24 cellular contexts compared by ENCODE assay signal in genomic region chrX:71609095-71609750, GRCh38. TPM values are rescaled to one million over a fixed set of nuclear protein-coding genes. Genes with fewer than 3 reads are reported as not detected.
A peak's percentile ranks its signal among the peaks of the same experiment; 100 is the strongest.
DNase-seq lines count a peak whose midpoint lies in the region; ATAC-seq, FAIRE-seq and TF ChIP-seq lines count a peak whose summit lies in the region.
"Had no signal": no experiment of that assay in that cellular context is flagged by ENCODE, and none has a peak within 500 bp of the region (broad histone marks: within the 10 kb centered on the region; RNA-seq: fewer than 3 reads in every experiment).

No MANE protein-coding gene starts in this region.

- peak; percentile 64 for FAIRE-seq in GM18507 (lab: Jason Lieb, UNC)
- FAIRE-seq: keratinocyte had no signal

- no peaks in the 10 kb centered on the region for H3K27me3 ChIP-seq in vagina
- H3K27me3 ChIP-seq: spleen, tibial artery had no signal

- TF ChIP-seq POLR2A in vagina (IDR thresholded peaks at IDR 0.05): no peak

- CTCF ChIA-PET in activated B cell treated with CpG ODN at 0.5 μM for 24 hours (lab: Charles Lee): interaction anchor here (0.7 to 1.8 kb wide), 3 partner anchors 10 to 43 kb away, joined by 3 to 9 read pairs (median 5); partner anchors contain the start of gene CXCR3

- no peak overlapping the region for H3K4me3 Mint-ChIP-seq in activated B cell treated with CpG ODN at 0.5 μM for 24 hours
- H3K4me3 Mint-ChIP-seq in effector memory CD8-positive, alpha-beta T cell: no peak overlapping the region
- H3K4me3 Mint-ChIP-seq: endodermal cell, neural crest cell had no signal

- H3K4me3 ChIP-seq in vagina: no peak overlapping the region
- H3K4me3 ChIP-seq: BLaER1 treated with 17β-estradiol and CSF1 and Interleukin-3, amounts not matched to agents 10 nM and 100 nM; psoas muscle; spleen; tibial artery had no signal

- ATAC-seq in activated CD4-positive, CD25-positive, alpha-beta regulatory T cell treated with anti-CD3 and anti-CD28 coated beads, Interleukin-2, amount 50 U/mL, for 24 hours: peak; percentile 53 to 60
- ATAC-seq in activated B cell treated with CpG ODN at 0.5 μM for 24 hours (ENCODE audit: low read depth): no peak
- ATAC-seq in effector memory CD8-positive, alpha-beta T cell (replicated peaks): peak; percentile 9
- ATAC-seq: psoas muscle had no signal

- no peaks in the 10 kb centered on the region for H3K27me3 Mint-ChIP-seq in activated B cell treated with CpG ODN at 0.5 μM for 24 hours
- no peaks in the 10 kb centered on the region for H3K27me3 Mint-ChIP-seq in effector memory CD8-positive, alpha-beta T cell

- peak overlapping the region; percentile 42 for H3K27ac Mint-ChIP-seq in activated B cell treated with CpG ODN at 0.5 μM for 24 hours
- peak overlapping the region; percentile 19 to 22 for H3K27ac Mint-ChIP-seq in effector memory CD8-positive, alpha-beta T cell
- H3K27ac Mint-ChIP-seq: endodermal cell had no signal

- peaks cover 29% of the 10 kb centered on the region for H3K4me1 Mint-ChIP-seq in activated B cell treated with CpG ODN at 0.5 μM for 24 hours
- H3K4me1 Mint-ChIP-seq in effector memory CD8-positive, alpha-beta T cell (ENCODE audit: low read depth in 2 of 2): peaks cover 35 to 38% of the 10 kb centered on the region in 2 donors
- H3K4me1 Mint-ChIP-seq: endodermal cell had no signal

- no peaks in the 10 kb centered on the region for H3K9me3 Mint-ChIP-seq in activated B cell treated with CpG ODN at 0.5 μM for 24 hours
- no peaks in the 10 kb centered on the region for H3K9me3 Mint-ChIP-seq in effector memory CD8-positive, alpha-beta T cell
- H3K9me3 Mint-ChIP-seq: neural crest cell had no signal

- no peak for DNase-seq in activated CD4-positive, CD25-positive, alpha-beta regulatory T cell (lab: John Stamatoyannopoulos, UW)
- DNase-seq in GM18507 (ENCODE audit: extremely low spot score, insufficient read length, low read depth) (no peak), activated B cell treated with CpG ODN at 0.5 μM for 24 hours (no peak), hypothalamus (lab: John Stamatoyannopoulos, UW) (no peak), NOMO-1 (lab: John Stamatoyannopoulos, UW; ENCODE audit: unreplicated experiment in 2 of 2) (no peak), vagina (ENCODE audit: extremely low spot score in 2 of 2) (no peak)
- no peak for DNase-seq in effector memory CD8-positive, alpha-beta T cell
- DNase-seq: amniotic stem cell, DMS79, endodermal cell, mesendoderm, NCI-H146, NCI-H2227 treated with DMSO at 0.1 percent for 48 hours, psoas muscle, tibial artery had no signal

- no peaks in the 10 kb centered on the region for H3K9me3 ChIP-seq in vagina
- H3K9me3 ChIP-seq: psoas muscle, spleen, tibial artery had no signal

- intact Hi-C loops in activated B cell treated with CpG ODN at 0.5 μM for 24 hours (cut with micrococcal nuclease): loop anchor here (1.0 kb wide), 1 partner anchor 41 kb away; no protein-coding TSS in a partner anchor
- intact Hi-C loops in vagina (cut with DNase I): no loop called here

- TF ChIP-seq CTCF in activated B cell treated with CpG ODN at 0.5 μM for 24 hours (IDR thresholded peaks at IDR 0.05): no peak
- no peak for TF ChIP-seq CTCF in vagina (IDR thresholded peaks at IDR 0.05)

- POLR2A ChIA-PET in activated B cell treated with CpG ODN at 0.5 μM for 24 hours (lab: Charles Lee): no interaction called here

- H3K36me3 Mint-ChIP-seq in activated B cell treated with CpG ODN at 0.5 μM for 24 hours (ENCODE audit: low read depth): peaks cover 78% of the 10 kb centered on the region
- peaks cover 38% of the 10 kb centered on the region for H3K36me3 Mint-ChIP-seq in effector memory CD8-positive, alpha-beta T cell (ENCODE audit: insufficient read depth)

- H3K27ac ChIP-seq in vagina: no peak overlapping the region
- H3K27ac ChIP-seq: 22Rv1; BLaER1 treated with 17β-estradiol and CSF1 and Interleukin-3, amounts not matched to agents 10 nM and 100 nM; psoas muscle; tibial artery had no signal

- no peaks in the 10 kb centered on the region for H3K4me1 ChIP-seq in vagina
- H3K4me1 ChIP-seq: tibial artery had no signal

- peaks cover 0 to 39% of the 10 kb centered on the region in 2 donors for H3K36me3 ChIP-seq in vagina

RNA-seq across cellular contexts. Expression of gene CXCR3, which starts 9.1 kb away (rescaled TPM):
- total RNA-seq in activated B cell treated with CpG ODN at 0.5 μM for 24 hours (5.4 and 6.4 TPM in 2 replicates), vagina (not detected)
- total RNA-seq: cerebellum, endodermal cell, M059J, neural crest cell, RPMI7951 had no signal

RNA-seq across cellular contexts. Expression of gene GCNA, which starts 31.0 kb away (rescaled TPM):
- total RNA-seq in activated B cell treated with CpG ODN at 0.5 μM for 24 hours (4.1 and 4.5 TPM in 2 replicates), vagina (9.1 TPM)
